Comparison of ENCODE assay signal across 1 cellular context in the genomic region with DNA sequence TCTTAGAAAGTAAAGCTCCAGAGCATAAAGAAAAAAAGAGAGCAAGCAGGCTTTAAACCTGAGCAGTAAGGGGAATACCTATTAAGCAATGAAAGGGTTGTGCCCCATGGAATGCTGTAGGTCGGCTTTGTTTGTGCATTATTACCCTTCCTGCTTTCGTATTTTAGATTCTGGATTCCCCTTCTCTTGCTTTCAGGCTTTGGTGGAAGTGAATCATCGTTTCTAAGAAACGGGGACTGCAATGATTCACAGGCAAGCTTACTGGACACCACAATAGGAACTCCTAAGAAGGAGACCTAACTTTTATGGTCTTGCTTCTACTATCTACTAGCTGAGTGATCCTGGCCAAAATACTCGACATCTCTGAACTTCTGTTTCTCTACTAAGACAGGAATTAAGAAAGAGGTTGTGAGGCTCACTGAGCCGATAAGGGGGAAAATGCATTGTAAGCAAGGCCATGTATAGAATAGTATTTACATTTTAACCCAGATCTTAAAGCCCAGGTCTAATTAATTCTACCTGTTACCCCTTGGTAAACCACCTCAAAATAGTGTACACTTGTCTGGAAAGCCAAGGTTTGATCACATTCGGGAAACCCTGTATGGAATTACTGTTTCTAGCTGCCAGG.
TF ChIP-seq lines count a peak whose summit lies in the region.

No MANE protein-coding gene starts in this region.

TF ChIP-seq in IMR-90, 13 proteins besides CTCF, POLR2A, EP300 and RAD21 (continued from another document):
- TF ChIP-seq CEBPB (IDR thresholded peaks at IDR 0.05; ENCODE audit: low read depth, low read length), result peak; percentile 94
